ENCODE assay signal across 17 cellular contexts in the genomic region with DNA sequence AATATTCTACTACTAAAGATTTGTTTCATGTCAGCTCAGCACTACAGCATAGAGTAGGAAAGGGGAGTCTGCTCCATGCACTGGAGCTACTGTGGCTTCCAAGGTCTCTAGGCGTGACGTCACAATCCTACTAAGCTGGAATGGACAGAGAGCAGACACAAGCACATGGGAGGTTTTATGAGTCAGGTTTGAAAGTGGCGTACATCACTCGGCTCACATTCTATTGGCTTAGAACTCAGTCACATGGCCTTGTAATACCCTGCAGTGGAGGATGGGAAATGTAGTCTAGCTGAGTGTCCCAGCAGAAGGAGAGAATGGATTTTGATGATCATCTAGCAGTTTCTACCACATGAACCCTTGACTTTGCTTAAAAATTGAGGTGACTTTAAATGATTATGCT.
DNase-seq lines count a peak whose midpoint lies in the region; ATAC-seq and TF ChIP-seq lines count a peak whose summit lies in the region.
"Had no signal": no experiment of that assay in that cellular context is flagged by ENCODE, and none has a peak within 500 bp of the region (broad histone marks: within the 10 kb centered on the region; RNA-seq: fewer than 3 reads in every experiment).

No MANE protein-coding gene starts in this region.

- H3K9me3 ChIP-seq in adrenal gland (replicated peaks in 1 of 3) (no peaks in the 10 kb centered on the region), mesenchymal stem cell (ENCODE audit: control insufficient read depth, low read length) (no peaks in the 10 kb centered on the region)
- H3K9me3 ChIP-seq: esophagus muscularis mucosa, tibial artery had no signal

- H3K27ac ChIP-seq in adrenal gland (no peak overlapping the region), mesenchymal stem cell (ENCODE audit: low read length, poor library complexity, severe bottlenecking) (no peak overlapping the region)
- H3K27ac ChIP-seq: C4-2B, esophagus muscularis mucosa, tibial artery had no signal

- H2BK15ac ChIP-seq in mesenchymal stem cell (ENCODE audit: low read depth, poor library complexity, severe bottlenecking), result no peak overlapping the region

- no peaks in the 10 kb centered on the region for H3K27me3 ChIP-seq in adrenal gland
- no peaks in the 10 kb centered on the region for H3K27me3 ChIP-seq in mesenchymal stem cell (ENCODE audit: control insufficient read depth in 1 of 2, insufficient read depth in 1 of 2, low read length in 2 of 2)
- H3K27me3 ChIP-seq: esophagus muscularis mucosa, tibial artery had no signal

- no peaks in the 10 kb centered on the region for H3K79me1 ChIP-seq in mesenchymal stem cell (replicated peaks; ENCODE audit: low read length, poor library complexity, severe bottlenecking)

- intact Hi-C loops in adrenal gland (cut with DNase I), result no loop called here

- H2AFZ ChIP-seq in mesenchymal stem cell (ENCODE audit: low read depth, low read length), result no peak overlapping the region

- WGBS in adrenal gland, 4 donors, result 57 to 65% (median 60%) methylated on average over 3 to 4 of the region's 4 CpGs
- WGBS in mesenchymal stem cell, result 92% methylated on average over 4 of the region's 4 CpGs

- DNase-seq in adrenal gland, result peak in 5 of 7 donors; percentile 12 to 44 (median 20)
- peak; percentile 4 for DNase-seq in mesenchymal stem cell
- DNase-seq in GM19238 (ENCODE audit: insufficient read length, low spot score), result no peak
- DNase-seq: activated CD4-positive, alpha-beta memory T cell treated with anti-CD3 and anti-CD28 coated beads, Interleukin-2, amount 10 ng/mL, durations not matched to agents 7 days and 5 days; hippocampal formation; NCI-H2081; nephron progenitor cell; SIG-M5; stimulated activated CD4-positive, alpha-beta T cell treated with anti-CD3 and anti-CD28 coated beads, Interleukin-2, amount 100 ng/mL, for 24 hours; tibial artery had no signal

- no peak for TF ChIP-seq POLR2A in adrenal gland (IDR thresholded peaks at IDR 0.05)

- H3K36me3 ChIP-seq in adrenal gland (replicated peaks in 1 of 2) (no peaks in the 10 kb centered on the region), mesenchymal stem cell (ENCODE audit: control insufficient read depth in 1 of 2, insufficient read depth in 2 of 2, low read depth in 1 of 2, low read length in 2 of 2) (no peaks in the 10 kb centered on the region)
- H3K36me3 ChIP-seq: esophagus muscularis mucosa, tibial artery had no signal

- no peak overlapping the region for H3K4me2 ChIP-seq in mesenchymal stem cell (ENCODE audit: low read length, poor library complexity, severe bottlenecking)

- no peak overlapping the region for H4K91ac ChIP-seq in mesenchymal stem cell (ENCODE audit: low read length)

- no peak overlapping the region for H3K14ac ChIP-seq in mesenchymal stem cell (ENCODE audit: low read length in 2 of 2)

- no peak overlapping the region for H2BK12ac ChIP-seq in mesenchymal stem cell (ENCODE audit: low read length in 2 of 2)

- no peak overlapping the region for H2BK5ac ChIP-seq in mesenchymal stem cell (ENCODE audit: low read depth, low read length, poor library complexity, severe bottlenecking)

- H3K23ac ChIP-seq in mesenchymal stem cell (ENCODE audit: low read length in 2 of 2), result no peak overlapping the region

- H4K8ac ChIP-seq in mesenchymal stem cell (ENCODE audit: low read length), result no peak overlapping the region

- no peak overlapping the region for H3K9ac ChIP-seq in mesenchymal stem cell (ENCODE audit: low read length)

- ATAC-seq in GM19324 (IDR thresholded peaks at IDR 0.05; ENCODE audit: low FRiP score, unreplicated experiment) (peak; percentile 66), HG03097 (IDR thresholded peaks at IDR 0.05; ENCODE audit: low FRiP score, unreplicated experiment) (no peak), GM21447 (IDR thresholded peaks at IDR 0.05; ENCODE audit: unreplicated experiment) (no peak)

- TF ChIP-seq CTCF in adrenal gland (IDR thresholded peaks at IDR 0.05), result no peak

- H3K4me3 ChIP-seq in adrenal gland (no peak overlapping the region), mesenchymal stem cell (ENCODE audit: insufficient read depth in 1 of 2, low read depth in 1 of 2, low read length in 2 of 2) (no peak overlapping the region)
- H3K4me3 ChIP-seq: esophagus muscularis mucosa, lung, tibial artery had no signal

- H3K4ac ChIP-seq in mesenchymal stem cell (ENCODE audit: low read depth in 1 of 2, low read length in 2 of 2), result no peak overlapping the region

- no peak overlapping the region for H2AK5ac ChIP-seq in mesenchymal stem cell (ENCODE audit: low read length, severe bottlenecking)

- no peak overlapping the region for H2BK120ac ChIP-seq in mesenchymal stem cell (ENCODE audit: low read depth, low read length)

- H3K4me1 ChIP-seq in adrenal gland (replicated peaks in 1 of 2) (no peaks in the 10 kb centered on the region), mesenchymal stem cell (ENCODE audit: control insufficient read depth, insufficient read depth, low read depth, low read length) (no peaks in the 10 kb centered on the region)
- H3K4me1 ChIP-seq: esophagus muscularis mucosa, tibial artery had no signal

- no peak overlapping the region for H3K18ac ChIP-seq in mesenchymal stem cell (ENCODE audit: low read depth in 1 of 2, low read length in 2 of 2)

- TF ChIP-seq EP300 in Ishikawa (IDR thresholded peaks at IDR 0.05; ENCODE audit: borderline replicate concordance), result no peak

- no peak for TF ChIP-seq RAD21 in Ishikawa (IDR thresholded peaks at IDR 0.05; ENCODE audit: low read depth)

TF ChIP-seq in Ishikawa, 13 proteins besides CTCF, POLR2A, EP300 and RAD21:
- TF ChIP-seq EGR1 (IDR thresholded peaks at IDR 0.05) (no peak), YY1 (IDR thresholded peaks at IDR 0.05; ENCODE audit: low read depth) (no peak)
- TF ChIP-seq, protein P1, sequence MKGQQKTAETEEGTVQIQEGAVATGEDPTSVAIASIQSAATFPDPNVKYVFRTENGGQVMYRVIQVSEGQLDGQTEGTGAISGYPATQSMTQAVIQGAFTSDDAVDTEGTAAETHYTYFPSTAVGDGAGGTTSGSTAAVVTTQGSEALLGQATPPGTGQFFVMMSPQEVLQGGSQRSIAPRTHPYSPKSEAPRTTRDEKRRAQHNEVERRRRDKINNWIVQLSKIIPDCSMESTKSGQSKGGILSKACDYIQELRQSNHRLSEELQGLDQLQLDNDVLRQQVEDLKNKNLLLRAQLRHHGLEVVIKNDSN (IDR thresholded peaks at IDR 0.05), result peak; percentile 83
